Comparison of ENCODE assay signal across 1 cellular context in genomic region chr11:5274340-5274739, GRCh38.
TF ChIP-seq lines count a peak whose summit lies in the region.

No MANE protein-coding gene starts in this region.

TF ChIP-seq in H1, 55 proteins besides CTCF, POLR2A, EP300 and RAD21:
- TF ChIP-seq FOSL1 (IDR thresholded peaks at IDR 0.05; ENCODE audit: insufficient read depth, low read depth, low read length), result no peak
- no peak for TF ChIP-seq RNF2 (IDR thresholded peaks at IDR 0.05; ENCODE audit: borderline replicate concordance, low read depth, low read length, missing control alignments, poor library complexity, severe bottlenecking)
- no peak for TF ChIP-seq KDM4A (IDR thresholded peaks at IDR 0.05; ENCODE audit: low read depth, low read length, severe bottlenecking)
- no peak for TF ChIP-seq CBX8 (IDR thresholded peaks at IDR 0.05; ENCODE audit: borderline replicate concordance, low read depth, low read length)
- TF ChIP-seq CREB1 (IDR thresholded peaks at IDR 0.05), result no peak
- TF ChIP-seq POU5F1 (IDR thresholded peaks at IDR 0.05; ENCODE audit: low read depth, low read length), result no peak
- no peak for TF ChIP-seq BACH1 (IDR thresholded peaks at IDR 0.05; ENCODE audit: low read length)
- no peak for TF ChIP-seq TBP (IDR thresholded peaks at IDR 0.05; ENCODE audit: low read depth, low read length)
- no peak for TF ChIP-seq TAF7 (optimal IDR thresholded peaks at IDR 0.05; ENCODE audit: borderline replicate concordance, low read depth, low read length)
- no peak for TF ChIP-seq NRF1 (IDR thresholded peaks at IDR 0.05; ENCODE audit: low read depth, low read length)
- TF ChIP-seq BRCA1 (IDR thresholded peaks at IDR 0.05; ENCODE audit: low read depth, low read length), result no peak
- TF ChIP-seq TEAD4 (IDR thresholded peaks at IDR 0.05; ENCODE audit: low read depth, low read length), result no peak
- TF ChIP-seq JUN (IDR thresholded peaks at IDR 0.05; ENCODE audit: low read depth, low read length), result no peak
- TF ChIP-seq SIRT6 (IDR thresholded peaks at IDR 0.05; ENCODE audit: low read length), result no peak
- TF ChIP-seq KDM1A (IDR thresholded peaks at IDR 0.05; ENCODE audit: borderline replicate concordance, low read length), result no peak
- no peak for TF ChIP-seq BCL11A (IDR thresholded peaks at IDR 0.05; ENCODE audit: low read depth in 2 of 2, low read length in 2 of 2)
- no peak for TF ChIP-seq RXRA (IDR thresholded peaks at IDR 0.05; ENCODE audit: insufficient read depth, low read depth, low read length)
- TF ChIP-seq TCF12 (IDR thresholded peaks at IDR 0.05; ENCODE audit: low read depth, low read length), result no peak
- no peak for TF ChIP-seq MAX (IDR thresholded peaks at IDR 0.05)
- TF ChIP-seq ZNF274 (IDR thresholded peaks at IDR 0.05; ENCODE audit: borderline replicate concordance, extremely low read depth, low read length), result no peak
